In genomic region chrX:19740744-19741143, GRCh38 we compare ENCODE assay signal across 12 cellular contexts.
DNase-seq lines count a peak whose midpoint lies in the region; ATAC-seq and TF ChIP-seq lines count a peak whose summit lies in the region.
"Had no signal": no experiment of that assay in that cellular context is flagged by ENCODE, and none has a peak within 500 bp of the region (broad histone marks: within the 10 kb centered on the region; RNA-seq: fewer than 3 reads in every experiment).

No MANE protein-coding gene starts in this region.

- H3K27ac ChIP-seq in SU-DHL-6 (ENCODE audit: low read depth, low read length) (peak overlapping the region; percentile 57), GM23248 (no peak overlapping the region)
- H3K27ac ChIP-seq: vagina had no signal

- ATAC-seq in activated T-cell treated with anti-CD3 and anti-CD28 coated beads, Interleukin-2, amount 50 U/mL, for 72 hours (replicated peaks in 1 of 2): no peak
- ATAC-seq in stimulated activated naive CD8-positive, alpha-beta T cell treated with anti-CD3 and anti-CD28 coated beads, Interleukin-15, amount 100 ng/mL, for 72 hours: no peak
- no peak for ATAC-seq in GM18517 (IDR thresholded peaks at IDR 0.05; ENCODE audit: unreplicated experiment)

- no peaks in the 10 kb centered on the region for H3K9me2 ChIP-seq in SU-DHL-6 (replicated peaks; ENCODE audit: insufficient read depth, low read length)
- no peaks in the 10 kb centered on the region for H3K9me2 ChIP-seq in GM23248 (ENCODE audit: insufficient read depth)

- peaks cover 84% of the 10 kb centered on the region for H3K4me1 Mint-ChIP-seq in activated T-cell treated with anti-CD3 and anti-CD28 coated beads, Interleukin-2, amount 50 U/mL, for 72 hours (ENCODE audit: low read depth)
- H3K4me1 Mint-ChIP-seq in immature natural killer cell: peaks cover 65 to 68% of the 10 kb centered on the region in 2 donors
- peaks cover 90% of the 10 kb centered on the region for H3K4me1 Mint-ChIP-seq in stimulated activated naive CD8-positive, alpha-beta T cell treated with anti-CD3 and anti-CD28 coated beads, Interleukin-15, amount 100 ng/mL, for 72 hours

- H3K9me3 Mint-ChIP-seq in activated T-cell treated with anti-CD3 and anti-CD28 coated beads, Interleukin-2, amount 50 U/mL, for 72 hours: no peaks in the 10 kb centered on the region
- H3K9me3 Mint-ChIP-seq in immature natural killer cell: peaks cover 0 to 2% (median 0%) of the 10 kb centered on the region in 6 donors
- H3K9me3 Mint-ChIP-seq in stimulated activated naive CD8-positive, alpha-beta T cell treated with anti-CD3 and anti-CD28 coated beads, Interleukin-15, amount 100 ng/mL, for 72 hours: no peaks in the 10 kb centered on the region

- no peak overlapping the region for H2AFZ ChIP-seq in SU-DHL-6 (ENCODE audit: low read depth, low read length, severe bottlenecking)
- H2AFZ ChIP-seq in GM23248: no peak overlapping the region

- DNase-seq in activated T-cell treated with anti-CD3 and anti-CD28 coated beads, Interleukin-2, amount 50 U/mL, for 72 hours: no peak
- DNase-seq in activated T-cell treated with anti-CD3 and anti-CD28 coated beads, Interleukin-2, amount 50 U/mL, for 1 hour: no peak
- DNase-seq in immature natural killer cell (no peak), SKM-1 (lab: John Stamatoyannopoulos, UW; ENCODE audit: unreplicated experiment) (no peak), GM23248 (no peak)
- no peak for DNase-seq in stimulated activated naive CD8-positive, alpha-beta T cell treated with anti-CD3 and anti-CD28 coated beads, Interleukin-15, amount 100 ng/mL, for 72 hours
- DNase-seq: MV-4-11; Right ventricle myocardium superior; stimulated activated naive CD4-positive, alpha-beta T cell had no signal

- H3K4me1 ChIP-seq in GM23248 (ENCODE audit: insufficient read depth): no peaks in the 10 kb centered on the region; the same call in 1 of the 2 replicates
- H3K4me1 ChIP-seq: vagina had no signal

- H3K4me3 ChIP-seq in SU-DHL-6 (ENCODE audit: insufficient read depth, low read length, poor library complexity, severe bottlenecking): no peak overlapping the region
- H3K4me3 ChIP-seq in GM23248: no peak overlapping the region
- H3K4me3 ChIP-seq: vagina had no signal

- H3K36me3 ChIP-seq in SU-DHL-6 (ENCODE audit: low read length): no peaks in the 10 kb centered on the region
- no peaks in the 10 kb centered on the region for H3K36me3 ChIP-seq in GM23248 (ENCODE audit: low read depth)
- H3K36me3 ChIP-seq: vagina had no signal

- H4K20me1 ChIP-seq in SU-DHL-6 (ENCODE audit: low read depth, low read length) (no peaks in the 10 kb centered on the region), GM23248 (ENCODE audit: insufficient read depth) (no peaks in the 10 kb centered on the region)

- TF ChIP-seq CTCF in SU-DHL-6 (IDR thresholded peaks at IDR 0.05; ENCODE audit: insufficient read depth, low read length, poor library complexity, severe bottlenecking): no peak

- H3K4me3 Mint-ChIP-seq in activated T-cell treated with anti-CD3 and anti-CD28 coated beads, Interleukin-2, amount 50 U/mL, for 72 hours: peak overlapping the region in 1 of 2 donors; percentile 71
- peak overlapping the region in 1 of 5 donors; percentile 3 for H3K4me3 Mint-ChIP-seq in immature natural killer cell
- peak overlapping the region; percentile 20 to 24 for H3K4me3 Mint-ChIP-seq in stimulated activated naive CD8-positive, alpha-beta T cell treated with anti-CD3 and anti-CD28 coated beads, Interleukin-15, amount 100 ng/mL, for 72 hours

- peaks cover 16% of the 10 kb centered on the region for H3K27me3 Mint-ChIP-seq in activated T-cell treated with anti-CD3 and anti-CD28 coated beads, Interleukin-2, amount 50 U/mL, for 72 hours (ENCODE audit: low read depth)
- peaks cover 3 to 4% (median 4%) of the 10 kb centered on the region in 3 donors for H3K27me3 Mint-ChIP-seq in immature natural killer cell (ENCODE audit: low read depth in 3 of 3)
- no peaks in the 10 kb centered on the region for H3K27me3 Mint-ChIP-seq in stimulated activated naive CD8-positive, alpha-beta T cell treated with anti-CD3 and anti-CD28 coated beads, Interleukin-15, amount 100 ng/mL, for 72 hours

- H3F3A ChIP-seq in SU-DHL-6 (ENCODE audit: insufficient read depth) (peaks cover 23% of the 10 kb centered on the region; the same call in 1 of the 2 replicates), GM23248 (ENCODE audit: insufficient read depth) (0 out of 2 replicates have a peak, but pooled peaks cover 5% of the 10 kb centered on the region)

- H3K79me2 ChIP-seq in SU-DHL-6 (ENCODE audit: insufficient read depth, low read length): peaks cover 66% of the 10 kb centered on the region
- peaks cover 6% of the 10 kb centered on the region; the same call in 1 of the 2 replicates for H3K79me2 ChIP-seq in GM23248 (ENCODE audit: insufficient read depth)

- no peaks in the 10 kb centered on the region for H3K9me3 ChIP-seq in SU-DHL-6 (ENCODE audit: insufficient read depth, low read length)
- H3K9me3 ChIP-seq in GM23248 (ENCODE audit: low read depth): no peaks in the 10 kb centered on the region
- H3K9me3 ChIP-seq: vagina had no signal

- no peak overlapping the region for H3K4me2 ChIP-seq in SU-DHL-6 (ENCODE audit: low read depth, low read length, poor library complexity, severe bottlenecking)
- H3K4me2 ChIP-seq in GM23248 (ENCODE audit: unreplicated experiment): no peak overlapping the region

- no peak overlapping the region for H3K9ac ChIP-seq in SU-DHL-6 (ENCODE audit: low read length)
- H3K9ac ChIP-seq in GM23248: no peak overlapping the region

- 80% methylated on average over 8 of the region's 8 CpGs for WGBS in GM23248 (ENCODE audit: low coverage in 1 of 2, low lambda C conversion rate in 2 of 2, missing lambda C conversion rate in 2 of 2), 2 experiments

- H3K36me3 Mint-ChIP-seq in activated T-cell treated with anti-CD3 and anti-CD28 coated beads, Interleukin-2, amount 50 U/mL, for 72 hours (ENCODE audit: insufficient read depth in 2 of 2): peaks cover 2 to 28% of the 10 kb centered on the region in 2 donors
- H3K36me3 Mint-ChIP-seq in immature natural killer cell: peaks cover 2 to 4% (median 3%) of the 10 kb centered on the region in 3 donors

- H3K27ac Mint-ChIP-seq in activated T-cell treated with anti-CD3 and anti-CD28 coated beads, Interleukin-2, amount 50 U/mL, for 72 hours: peak overlapping the region; percentile 80
- peak overlapping the region; percentile 33 to 88 (median 70) for H3K27ac Mint-ChIP-seq in immature natural killer cell
- H3K27ac Mint-ChIP-seq in stimulated activated naive CD8-positive, alpha-beta T cell treated with anti-CD3 and anti-CD28 coated beads, Interleukin-15, amount 100 ng/mL, for 72 hours: peak overlapping the region in 1 of 2 donors; percentile 42

- no peaks in the 10 kb centered on the region for H3K27me3 ChIP-seq in SU-DHL-6 (ENCODE audit: low read length)
- no peaks in the 10 kb centered on the region for H3K27me3 ChIP-seq in GM23248 (replicated peaks; ENCODE audit: insufficient read depth)
- H3K27me3 ChIP-seq: vagina had no signal

- in situ Hi-C loops in GM23248 (cut with MboI): no loop called here
